In genomic region chr12:26761775-26762174, GRCh38 we compare ENCODE assay signal across 9 cellular contexts.
"Had no signal": no experiment of that assay in that cellular context is flagged by ENCODE, and none has a peak within 500 bp of the region (broad histone marks: within the 10 kb centered on the region; RNA-seq: fewer than 3 reads in every experiment).

No MANE protein-coding gene starts in this region.

- H3K36me3 ChIP-seq: HAP-1 had no signal

- H3K9ac ChIP-seq: GM23248 had no signal

- H3K4me3 ChIP-seq: GM23248, HAP-1 had no signal

- H3K4me1 ChIP-seq: HAP-1 had no signal

- ATAC-seq: HCT116 had no signal

- DNase-seq: GM23248, GOT3, H7, HFFc6, IMR-90, KBM-7 had no signal

- H3K27ac Mint-ChIP-seq: HFFc6 had no signal

- H3K27ac ChIP-seq: GM23248, HL-60 had no signal

- H2AFZ ChIP-seq: GM23248 had no signal

- H3K4me3 Mint-ChIP-seq: HFFc6 had no signal
